1 cellular context compared by ENCODE assay signal in the genomic region with DNA sequence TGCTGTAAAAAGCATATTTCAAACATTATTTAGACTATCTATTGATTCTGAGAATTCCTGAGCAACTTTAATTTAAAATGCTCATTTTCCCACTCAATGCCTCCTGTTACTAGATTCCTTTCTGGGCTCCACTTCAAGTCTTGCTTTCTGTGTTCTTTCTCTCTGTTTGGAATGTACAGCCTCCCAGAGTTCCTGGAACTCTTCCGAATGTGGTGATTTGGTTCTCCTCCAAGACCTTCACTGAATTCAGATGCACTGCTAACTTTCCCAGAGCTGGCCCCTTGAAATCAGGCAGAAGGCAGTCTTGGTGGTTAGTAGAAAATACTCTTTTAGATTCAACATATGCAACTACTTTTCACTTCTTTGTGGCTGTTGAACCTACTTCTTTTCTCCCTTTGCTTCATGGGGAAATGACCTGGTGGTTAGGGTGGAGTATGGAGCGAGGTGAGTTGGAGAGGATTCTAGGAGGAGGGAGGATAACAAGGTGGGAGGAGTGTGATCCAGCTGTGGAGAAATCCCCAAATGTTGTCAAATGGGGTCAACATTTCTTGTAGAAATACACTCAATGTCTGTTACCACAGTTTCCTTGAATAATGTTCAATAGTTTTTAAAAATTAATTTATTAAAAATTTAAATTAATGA.
TF ChIP-seq lines count a peak whose summit lies in the region.

No MANE protein-coding gene starts in this region.

TF ChIP-seq in GM23338, 12 proteins besides CTCF, POLR2A, EP300 and RAD21 (continued from another document):
- TF ChIP-seq, protein P1, sequence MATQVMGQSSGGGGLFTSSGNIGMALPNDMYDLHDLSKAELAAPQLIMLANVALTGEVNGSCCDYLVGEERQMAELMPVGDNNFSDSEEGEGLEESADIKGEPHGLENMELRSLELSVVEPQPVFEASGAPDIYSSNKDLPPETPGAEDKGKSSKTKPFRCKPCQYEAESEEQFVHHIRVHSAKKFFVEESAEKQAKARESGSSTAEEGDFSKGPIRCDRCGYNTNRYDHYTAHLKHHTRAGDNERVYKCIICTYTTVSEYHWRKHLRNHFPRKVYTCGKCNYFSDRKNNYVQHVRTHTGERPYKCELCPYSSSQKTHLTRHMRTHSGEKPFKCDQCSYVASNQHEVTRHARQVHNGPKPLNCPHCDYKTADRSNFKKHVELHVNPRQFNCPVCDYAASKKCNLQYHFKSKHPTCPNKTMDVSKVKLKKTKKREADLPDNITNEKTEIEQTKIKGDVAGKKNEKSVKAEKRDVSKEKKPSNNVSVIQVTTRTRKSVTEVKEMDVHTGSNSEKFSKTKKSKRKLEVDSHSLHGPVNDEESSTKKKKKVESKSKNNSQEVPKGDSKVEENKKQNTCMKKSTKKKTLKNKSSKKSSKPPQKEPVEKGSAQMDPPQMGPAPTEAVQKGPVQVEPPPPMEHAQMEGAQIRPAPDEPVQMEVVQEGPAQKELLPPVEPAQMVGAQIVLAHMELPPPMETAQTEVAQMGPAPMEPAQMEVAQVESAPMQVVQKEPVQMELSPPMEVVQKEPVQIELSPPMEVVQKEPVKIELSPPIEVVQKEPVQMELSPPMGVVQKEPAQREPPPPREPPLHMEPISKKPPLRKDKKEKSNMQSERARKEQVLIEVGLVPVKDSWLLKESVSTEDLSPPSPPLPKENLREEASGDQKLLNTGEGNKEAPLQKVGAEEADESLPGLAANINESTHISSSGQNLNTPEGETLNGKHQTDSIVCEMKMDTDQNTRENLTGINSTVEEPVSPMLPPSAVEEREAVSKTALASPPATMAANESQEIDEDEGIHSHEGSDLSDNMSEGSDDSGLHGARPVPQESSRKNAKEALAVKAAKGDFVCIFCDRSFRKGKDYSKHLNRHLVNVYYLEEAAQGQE (IDR thresholded peaks at IDR 0.05; ENCODE audit: unreplicated experiment), result no peak
- TF ChIP-seq ZNF331 (CRISPR knock-in tag; IDR thresholded peaks at IDR 0.05; ENCODE audit: low read depth), result no peak
- TF ChIP-seq JUNB (IDR thresholded peaks at IDR 0.05; ENCODE audit: unreplicated experiment), result no peak
- TF ChIP-seq NANOG (IDR thresholded peaks at IDR 0.05; ENCODE audit: borderline replicate concordance), result no peak
- TF ChIP-seq ZNF114 (CRISPR knock-in tag; IDR thresholded peaks at IDR 0.05), result no peak
- TF ChIP-seq, protein P2, sequence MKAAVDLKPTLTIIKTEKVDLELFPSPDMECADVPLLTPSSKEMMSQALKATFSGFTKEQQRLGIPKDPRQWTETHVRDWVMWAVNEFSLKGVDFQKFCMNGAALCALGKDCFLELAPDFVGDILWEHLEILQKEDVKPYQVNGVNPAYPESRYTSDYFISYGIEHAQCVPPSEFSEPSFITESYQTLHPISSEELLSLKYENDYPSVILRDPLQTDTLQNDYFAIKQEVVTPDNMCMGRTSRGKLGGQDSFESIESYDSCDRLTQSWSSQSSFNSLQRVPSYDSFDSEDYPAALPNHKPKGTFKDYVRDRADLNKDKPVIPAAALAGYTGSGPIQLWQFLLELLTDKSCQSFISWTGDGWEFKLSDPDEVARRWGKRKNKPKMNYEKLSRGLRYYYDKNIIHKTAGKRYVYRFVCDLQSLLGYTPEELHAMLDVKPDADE (IDR thresholded peaks at IDR 0.05), result no peak
- TF ChIP-seq CREB1 (CRISPR knock-in tag; IDR thresholded peaks at IDR 0.05; ENCODE audit: low read depth), result no peak
- no peak for TF ChIP-seq EZH2 (IDR thresholded peaks at IDR 0.05; ENCODE audit: low read depth, unreplicated experiment)
- TF ChIP-seq POLR2AphosphoS5 (IDR thresholded peaks at IDR 0.05; ENCODE audit: low read depth), result no peak
TF ChIP-seq in GM23338: peak in this region for 0.
